ENCODE assay signal across 1 cellular context in genomic region chr19:34253711-34254551, GRCh38.
TF ChIP-seq lines count a peak whose summit lies in the region.

No MANE protein-coding gene starts in this region.

TF ChIP-seq in HepG2, 621 proteins besides CTCF, POLR2A, EP300 and RAD21 (continued from another document and continues in another):
- no peak for TF ChIP-seq ZBTB4 (CRISPR knock-in tag; IDR thresholded peaks at IDR 0.05; ENCODE audit: borderline replicate concordance)
- no peak for TF ChIP-seq ZNF570 (CRISPR knock-in tag; IDR thresholded peaks at IDR 0.05; ENCODE audit: borderline replicate concordance)
- TF ChIP-seq ZBTB7B (CRISPR knock-in tag; IDR thresholded peaks at IDR 0.05), result peak; percentile 56; the same call in 1 of the 2 replicates
- peak; percentile 35; the same call in 1 of the 2 replicates for TF ChIP-seq ZNF121 (CRISPR knock-in tag; IDR thresholded peaks at IDR 0.05)
- TF ChIP-seq GATAD1 (CRISPR knock-in tag; IDR thresholded peaks at IDR 0.05), result peak; percentile 81
- TF ChIP-seq ZFP37 (CRISPR knock-in tag; IDR thresholded peaks at IDR 0.05; ENCODE audit: borderline replicate concordance), result 0 out of 2 replicates have a peak, but pooled peaks have one; percentile 60
- peak; percentile 19; the same call in 1 of the 2 replicates for TF ChIP-seq RXRB (CRISPR knock-in tag; IDR thresholded peaks at IDR 0.05; ENCODE audit: borderline replicate concordance)
- TF ChIP-seq MXI1 (IDR thresholded peaks at IDR 0.05; ENCODE audit: borderline replicate concordance, low read depth, low read length), result no peak
- TF ChIP-seq ZNF605 (CRISPR knock-in tag; IDR thresholded peaks at IDR 0.05), result 0 out of 2 replicates have a peak, but pooled peaks have one; percentile 17
- no peak for TF ChIP-seq BATF2 (CRISPR knock-in tag; IDR thresholded peaks at IDR 0.05)
- no peak for TF ChIP-seq TAF15 (IDR thresholded peaks at IDR 0.05; ENCODE audit: low read depth, low read length, poor library complexity, severe bottlenecking)
- TF ChIP-seq ZFP90 (CRISPR knock-in tag; IDR thresholded peaks at IDR 0.05; ENCODE audit: borderline replicate concordance), result peak; percentile 53; the same call in 1 of the 2 replicates
- no peak for TF ChIP-seq ZNF234 (CRISPR knock-in tag; conservative IDR thresholded peaks at IDR 0.05)
- no peak for TF ChIP-seq ZNF652 (CRISPR knock-in tag; IDR thresholded peaks at IDR 0.05; ENCODE audit: borderline replicate concordance, low read depth)
- TF ChIP-seq SMC3 (IDR thresholded peaks at IDR 0.05; ENCODE audit: low read length), result no peak
- TF ChIP-seq IKZF5 (CRISPR knock-in tag; IDR thresholded peaks at IDR 0.05), result peak; percentile 50; the same call in 1 of the 2 replicates
- no peak for TF ChIP-seq TBX3 (IDR thresholded peaks at IDR 0.05; ENCODE audit: borderline replicate concordance)
- peak; percentile 67; the same call in 1 of the 2 replicates for TF ChIP-seq ZBTB7A (CRISPR knock-in tag; IDR thresholded peaks at IDR 0.05)
- TF ChIP-seq GRHL1 (CRISPR knock-in tag; conservative IDR thresholded peaks at IDR 0.05), result no peak
- no peak for TF ChIP-seq BRD4 (CRISPR knock-in tag; IDR thresholded peaks at IDR 0.05)
- TF ChIP-seq HDAC1 (CRISPR knock-in tag; IDR thresholded peaks at IDR 0.05), result peak; percentile 52; the same call in 1 of the 2 replicates
- 0 out of 2 replicates have a peak, but pooled peaks have one; percentile 5 for TF ChIP-seq STAG1 (CRISPR knock-in tag; IDR thresholded peaks at IDR 0.05)
- TF ChIP-seq FOXK2 (IDR thresholded peaks at IDR 0.05), result no peak
- TF ChIP-seq ARHGAP35 (CRISPR knock-in tag; IDR thresholded peaks at IDR 0.05; ENCODE audit: borderline replicate concordance), result no peak
- no peak for TF ChIP-seq CEBPB (IDR thresholded peaks at IDR 0.05; ENCODE audit: borderline replicate concordance, low read depth, low read length)
- TF ChIP-seq RBAK (CRISPR knock-in tag; IDR thresholded peaks at IDR 0.05), result no peak
- peak; percentile 66 for TF ChIP-seq DRAP1 (CRISPR knock-in tag; IDR thresholded peaks at IDR 0.05)
- no peak for TF ChIP-seq TERF1 (CRISPR knock-in tag; IDR thresholded peaks at IDR 0.05)
- no peak for TF ChIP-seq ZSCAN30 (CRISPR knock-in tag; IDR thresholded peaks at IDR 0.05)
- TF ChIP-seq MYC (CRISPR knock-in tag; IDR thresholded peaks at IDR 0.05; ENCODE audit: borderline replicate concordance), result peak; percentile 47; the same call in 1 of the 2 replicates
- peak; percentile 22 for TF ChIP-seq ZNF407 (CRISPR knock-in tag; IDR thresholded peaks at IDR 0.05; ENCODE audit: not compliant biosample characterization)
- TF ChIP-seq ASH2L (IDR thresholded peaks at IDR 0.05; ENCODE audit: insufficient read length, low read depth, low read length), result peak; percentile 70
- TF ChIP-seq LCORL (IDR thresholded peaks at IDR 0.05), result no peak
- TF ChIP-seq LCORL (CRISPR knock-in tag; IDR thresholded peaks at IDR 0.05), result no peak; the same call in 1 of the 2 replicates
- peak; percentile 23 for TF ChIP-seq RXRA (CRISPR knock-in tag; IDR thresholded peaks at IDR 0.05)
- TF ChIP-seq E2F1 (CRISPR knock-in tag; IDR thresholded peaks at IDR 0.05), result peak; percentile 36; the same call in 1 of the 2 replicates
- no peak for TF ChIP-seq PRMT3 (CRISPR knock-in tag; IDR thresholded peaks at IDR 0.05; ENCODE audit: borderline replicate concordance, low read depth)
- no peak for TF ChIP-seq CENPX (CRISPR knock-in tag; IDR thresholded peaks at IDR 0.05)
- TF ChIP-seq MZF1 (CRISPR knock-in tag; IDR thresholded peaks at IDR 0.05; ENCODE audit: borderline replicate concordance), result no peak
- no peak for TF ChIP-seq UBTF (CRISPR knock-in tag; IDR thresholded peaks at IDR 0.05)
